ENCODE assay signal across 8 cellular contexts in genomic region chr2:113756088-113757058, GRCh38. TPM values are rescaled to one million over a fixed set of nuclear protein-coding genes. Genes with fewer than 3 reads are reported as not detected.
A peak's percentile ranks its signal among the peaks of the same experiment; 100 is the strongest.
DNase-seq lines count a peak whose midpoint lies in the region; ATAC-seq and TF ChIP-seq lines count a peak whose summit lies in the region.

Gene SLC35F5, minus strand, starts transcription at chr2:113756642. Its CDS starts 233 bp downstream, at chr2:113756409.

- ATAC-seq in HG02678 (IDR thresholded peaks at IDR 0.05; ENCODE audit: unreplicated experiment): peak; percentile 86
- peak; percentile 89 for ATAC-seq in thoracic aorta (ENCODE audit: insufficient number of reproducible peaks, low FRiP score, low read depth)

- no peaks in the 10 kb centered on the region for H3K27me3 ChIP-seq in thoracic aorta (replicated peaks; ENCODE audit: insufficient read depth)

- H3K4me1 ChIP-seq in thoracic aorta (ENCODE audit: control insufficient read depth in 1 of 2, low read depth in 2 of 2): peaks cover 19 to 22% of the 10 kb centered on the region in 2 donors

- H3K9me3 ChIP-seq in thoracic aorta: no peaks in the 10 kb centered on the region

- peak within 1 kb of the TSS; percentile 99 for H3K4me3 Mint-ChIP-seq in activated naive CD8-positive, alpha-beta T cell
- peak within 1 kb of the TSS; percentile 100 for H3K4me3 Mint-ChIP-seq in osteocyte (ENCODE audit: unreplicated experiment)

- peak within 1 kb of the TSS; percentile 100 for H3K27ac Mint-ChIP-seq in activated naive CD8-positive, alpha-beta T cell
- H3K27ac Mint-ChIP-seq in osteocyte (ENCODE audit: unreplicated experiment): peak within 1 kb of the TSS; percentile 100

- peak within 1 kb of the TSS; percentile 88 to 90 for H3K27ac ChIP-seq in thoracic aorta

- H3K36me3 ChIP-seq in thoracic aorta: no peaks in the 10 kb centered on the region

- no peaks in the 10 kb centered on the region for H3K9me3 Mint-ChIP-seq in activated naive CD8-positive, alpha-beta T cell (ENCODE audit: low read depth)
- no peaks in the 10 kb centered on the region for H3K9me3 Mint-ChIP-seq in osteocyte (ENCODE audit: unreplicated experiment)

- no peaks in the 10 kb centered on the region for H3K27me3 Mint-ChIP-seq in activated naive CD8-positive, alpha-beta T cell
- no peaks in the 10 kb centered on the region for H3K27me3 Mint-ChIP-seq in osteocyte (ENCODE audit: unreplicated experiment)

- TF ChIP-seq CTCF in GM12864 (IDR thresholded peaks at IDR 0.05; ENCODE audit: low read depth, low read length, missing control alignments) (no peak), osteocyte (IDR thresholded peaks at IDR 0.05) (no peak), thoracic aorta (IDR thresholded peaks at IDR 0.05) (no peak)

- H3K4me3 ChIP-seq in GM12864 (ENCODE audit: low read depth, low read length) (peak within 1 kb of the TSS; percentile 78), thoracic aorta (peak within 1 kb of the TSS; percentile 93)

- H3K36me3 Mint-ChIP-seq in activated naive CD8-positive, alpha-beta T cell: no peaks in the 10 kb centered on the region
- H3K36me3 Mint-ChIP-seq in osteocyte (ENCODE audit: unreplicated experiment): peaks cover 7% of the 10 kb centered on the region

- H3K4me1 Mint-ChIP-seq in activated naive CD8-positive, alpha-beta T cell (ENCODE audit: low read depth): peaks cover 22% of the 10 kb centered on the region
- peaks cover 47% of the 10 kb centered on the region for H3K4me1 Mint-ChIP-seq in osteocyte (ENCODE audit: unreplicated experiment)

- DNase-seq in GM12864 (ENCODE audit: low read depth): peak; percentile 81
- peak; percentile 71 for DNase-seq in NCI-H1105 treated with DMSO at 0.1 percent for 48 hours (lab: John Stamatoyannopoulos, UW)
- peak; percentile 92 for DNase-seq in SKM-1 treated with dmso at 0.1 percent for 144 hours (lab: John Stamatoyannopoulos, UW; ENCODE audit: unreplicated experiment)
- peak; percentile 96 for DNase-seq in glomerular visceral epithelial cell (ENCODE audit: extremely low spot score)
- peak; percentile 98 for DNase-seq in osteocyte (ENCODE audit: extremely low spot score, unreplicated experiment)
- peak; percentile 68 for DNase-seq in thoracic aorta (ENCODE audit: low spot score)

RNA-seq across cellular contexts. Expression of gene SLC35F5, which starts in this region (rescaled TPM):
- 83.4 and 89.0 TPM in 2 replicates for total RNA-seq in osteocyte
- total RNA-seq in thoracic aorta: 10 to 100 TPM; 86.2 to 90.2 TPM

Comparison
In these comparisons a context has a peak if more than half of its experiments do, and no peak if none do; other contexts are left out.
1. Peak in every context shown above with its lines: DNase-seq, ATAC-seq, H3K4me3 ChIP-seq and H3K27ac ChIP-seq.